9 cellular contexts compared by ENCODE assay signal in the genomic region with DNA sequence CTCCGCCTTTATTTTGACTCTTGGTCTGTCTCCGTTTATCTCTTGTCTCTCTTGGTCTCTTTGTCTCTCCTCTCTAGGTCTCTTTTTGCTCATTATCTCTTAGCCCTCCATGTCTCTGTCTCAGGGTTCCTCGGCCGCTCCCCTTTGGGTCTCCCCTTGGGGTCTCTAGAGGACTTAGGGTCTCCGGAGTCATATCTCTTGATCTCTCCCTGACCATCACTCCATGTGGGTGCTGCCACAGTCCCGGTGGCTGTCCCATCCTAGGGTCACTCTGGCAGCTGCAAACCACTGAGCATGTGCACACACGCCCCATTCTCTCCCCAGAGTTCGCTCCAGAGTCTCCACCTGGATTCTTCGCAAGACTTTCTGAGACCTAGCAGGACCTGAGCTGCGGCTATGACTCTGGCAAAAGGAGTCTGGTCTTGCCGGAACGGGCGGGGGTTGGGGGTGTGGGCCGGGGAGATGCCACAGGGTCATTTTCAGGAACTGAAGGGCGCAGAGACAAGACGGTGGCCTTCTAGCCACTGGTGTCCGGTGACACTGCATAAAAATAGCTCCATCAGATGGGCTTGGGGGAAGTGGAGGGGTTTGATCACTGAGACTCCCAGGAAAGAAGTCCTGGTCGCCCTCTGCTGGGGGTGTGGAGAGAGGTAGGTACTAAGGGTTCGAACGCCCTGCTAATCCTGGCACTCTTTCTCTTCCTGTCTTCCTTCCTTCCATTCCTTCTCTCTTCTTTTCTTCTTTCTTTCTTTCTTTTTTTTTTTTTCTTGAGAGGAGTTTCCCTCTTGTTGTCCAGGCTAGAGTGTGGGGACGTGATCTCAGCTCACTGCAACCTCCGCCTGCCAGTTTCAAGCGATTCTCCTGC. TPM values are rescaled to one million over a fixed set of nuclear protein-coding genes. Genes with fewer than 3 reads are reported as not detected.
DNase-seq lines count a peak whose midpoint lies in the region; ATAC-seq, FAIRE-seq and TF ChIP-seq lines count a peak whose summit lies in the region.
"Had no signal": no experiment of that assay in that cellular context is flagged by ENCODE, and none has a peak within 500 bp of the region (broad histone marks: within the 10 kb centered on the region; RNA-seq: fewer than 3 reads in every experiment).

No MANE protein-coding gene starts in this region.

- no peak overlapping the region for H3K27ac ChIP-seq in BLaER1 treated with 17β-estradiol and CSF1 and Interleukin-3, amounts not matched to agents 10 nM and 100 nM
- H3K27ac ChIP-seq in right cardiac atrium (ENCODE audit: low read length): peak overlapping the region; percentile 67
- no peak overlapping the region for H3K27ac ChIP-seq in suprapubic skin
- H3K27ac ChIP-seq: skin epidermis had no signal

- H3K4me1 ChIP-seq in BLaER1 treated with 17β-estradiol and CSF1 and Interleukin-3, amounts not matched to agents 10 nM and 100 nM: peaks cover 0 to 11% (median 7%) of the 10 kb centered on the region in 10 experiments; a peak in 10 of 20 replicates
- H3K4me1 ChIP-seq in right cardiac atrium (ENCODE audit: control insufficient read depth, insufficient read depth, low read length) (peaks cover 2% of the 10 kb centered on the region), suprapubic skin (peaks cover 17% of the 10 kb centered on the region)

- H3K9me3 ChIP-seq in BLaER1 treated with 17β-estradiol and CSF1 and Interleukin-3, amounts not matched to agents 10 nM and 100 nM (replicated peaks in 1 of 11): peaks cover 0 to 10% (median 0%) of the 10 kb centered on the region in 11 experiments; a peak in 1 of 22 replicates
- H3K9me3 ChIP-seq in right cardiac atrium (ENCODE audit: control insufficient read depth, low read length) (no peaks in the 10 kb centered on the region), suprapubic skin (no peaks in the 10 kb centered on the region)

- TF ChIP-seq EP300 in suprapubic skin (IDR thresholded peaks at IDR 0.05): no peak

- TF ChIP-seq CTCF in suprapubic skin (IDR thresholded peaks at IDR 0.05): no peak

- no peaks in the 10 kb centered on the region for H4K20me1 ChIP-seq in BLaER1 treated with 17β-estradiol and CSF1 and Interleukin-3, amounts not matched to agents 10 nM and 100 nM

- CTCF ChIA-PET in HEK293T (lab: Yijun Ruan, JAX): interaction anchor here (0.6 to 1.7 kb wide), 22 partner anchors 9 to 354 kb away, joined by 3 to 10 read pairs (median 4); a partner anchor contains a TSS

- ATAC-seq in SK-N-SH treated with all-trans-retinoic acid at 6 μM for 48 hours (peak; percentile 60), right cardiac atrium (peak; percentile 40 to 63)

- no peak overlapping the region; a peak in 1 of 22 replicates for H3K9ac ChIP-seq in BLaER1 treated with 17β-estradiol and CSF1 and Interleukin-3, amounts not matched to agents 10 nM and 100 nM

- DNase-seq in HEK293T (ENCODE audit: extremely low spot score) (peak; percentile 70), right cardiac atrium (no peak), HTR-8/SVneo (ENCODE audit: insufficient read length, low spot score) (no peak), COLO829 (ENCODE audit: low spot score) (no peak), suprapubic skin (ENCODE audit: low spot score in 2 of 2) (no peak), HCEC 1CT (no peak)

- WGBS in right cardiac atrium: 56% methylated on average over 23 of the region's 23 CpGs
- WGBS in suprapubic skin: 56% methylated on average over 23 of the region's 23 CpGs

- no peak for TF ChIP-seq POLR2A in suprapubic skin (IDR thresholded peaks at IDR 0.05)

- FAIRE-seq in HTR-8/SVneo (lab: Jason Lieb, UNC): no peak

- no peaks in the 10 kb centered on the region for H3K36me3 ChIP-seq in BLaER1 treated with 17β-estradiol and CSF1 and Interleukin-3, amounts not matched to agents 10 nM and 100 nM
- no peaks in the 10 kb centered on the region for H3K36me3 ChIP-seq in suprapubic skin

- H3K27me3 ChIP-seq in BLaER1 treated with 17β-estradiol and CSF1 and Interleukin-3, amounts not matched to agents 10 nM and 100 nM: peaks cover 0 to 7% (median 2%) of the 10 kb centered on the region in 11 experiments; a peak in 9 of 22 replicates
- no peaks in the 10 kb centered on the region for H3K27me3 ChIP-seq in right cardiac atrium (ENCODE audit: control insufficient read depth, insufficient read depth)
- peaks cover 53% of the 10 kb centered on the region for H3K27me3 ChIP-seq in suprapubic skin

- POLR2A ChIA-PET in HEK293T (lab: Yijun Ruan, JAX): interaction anchor here (1.0 to 1.5 kb wide), 4 partner anchors 12 to 80 kb away, joined by 3 to 10 read pairs (median 4); a partner anchor contains a TSS

- peak overlapping the region in 6 of 11 experiments; percentile 2 to 48 (median 22); a peak in 9 of 22 replicates for H3K4me2 ChIP-seq in BLaER1 treated with 17β-estradiol and CSF1 and Interleukin-3, amounts not matched to agents 10 nM and 100 nM

- no peak overlapping the region for H3K4me3 ChIP-seq in BLaER1 treated with 17β-estradiol and CSF1 and Interleukin-3, amounts not matched to agents 10 nM and 100 nM
- H3K4me3 ChIP-seq in right cardiac atrium (ENCODE audit: low read length) (no peak overlapping the region), suprapubic skin (no peak overlapping the region)
- H3K4me3 ChIP-seq: skin epidermis had no signal

- intact Hi-C loops in right cardiac atrium (cut with DNase I): no loop called here

TF ChIP-seq in HEK293T, 16 proteins besides CTCF, POLR2A, EP300 and RAD21:
- TF ChIP-seq FOXA1 (IDR thresholded peaks at IDR 0.05) (no peak), TARDBP (IDR thresholded peaks at IDR 0.05) (no peak), FOXK2 (IDR thresholded peaks at IDR 0.05) (no peak), ELF4 (IDR thresholded peaks at IDR 0.05) (no peak), SP1 (IDR thresholded peaks at IDR 0.05) (no peak), HDGF (IDR thresholded peaks at IDR 0.05; ENCODE audit: borderline replicate concordance) (no peak), ARNT (IDR thresholded peaks at IDR 0.05) (no peak), FOXM1 (IDR thresholded peaks at IDR 0.05; ENCODE audit: borderline replicate concordance) (no peak), LEF1 (IDR thresholded peaks at IDR 0.05; ENCODE audit: borderline replicate concordance) (no peak), SUZ12 (IDR thresholded peaks at IDR 0.05) (no peak), BHLHE40 (IDR thresholded peaks at IDR 0.05; ENCODE audit: borderline replicate concordance) (no peak), NFRKB (IDR thresholded peaks at IDR 0.05) (no peak), L3MBTL2 (conservative IDR thresholded peaks at IDR 0.05) (no peak), CTBP1 (IDR thresholded peaks at IDR 0.05; ENCODE audit: borderline replicate concordance) (no peak), ZNF384 (IDR thresholded peaks at IDR 0.05) (no peak)
- TF ChIP-seq, protein P1, sequence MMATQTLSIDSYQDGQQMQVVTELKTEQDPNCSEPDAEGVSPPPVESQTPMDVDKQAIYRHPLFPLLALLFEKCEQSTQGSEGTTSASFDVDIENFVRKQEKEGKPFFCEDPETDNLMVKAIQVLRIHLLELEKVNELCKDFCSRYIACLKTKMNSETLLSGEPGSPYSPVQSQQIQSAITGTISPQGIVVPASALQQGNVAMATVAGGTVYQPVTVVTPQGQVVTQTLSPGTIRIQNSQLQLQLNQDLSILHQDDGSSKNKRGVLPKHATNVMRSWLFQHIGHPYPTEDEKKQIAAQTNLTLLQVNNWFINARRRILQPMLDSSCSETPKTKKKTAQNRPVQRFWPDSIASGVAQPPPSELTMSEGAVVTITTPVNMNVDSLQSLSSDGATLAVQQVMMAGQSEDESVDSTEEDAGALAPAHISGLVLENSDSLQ (IDR thresholded peaks at IDR 0.05): no peak
TF ChIP-seq in HEK293T: peak in this region for 0.

TF ChIP-seq in SK-N-SH treated with all-trans-retinoic acid at 6 μM for 48 hours, 23 proteins besides CTCF, POLR2A, EP300 and RAD21:
- TF ChIP-seq, protein P2, sequence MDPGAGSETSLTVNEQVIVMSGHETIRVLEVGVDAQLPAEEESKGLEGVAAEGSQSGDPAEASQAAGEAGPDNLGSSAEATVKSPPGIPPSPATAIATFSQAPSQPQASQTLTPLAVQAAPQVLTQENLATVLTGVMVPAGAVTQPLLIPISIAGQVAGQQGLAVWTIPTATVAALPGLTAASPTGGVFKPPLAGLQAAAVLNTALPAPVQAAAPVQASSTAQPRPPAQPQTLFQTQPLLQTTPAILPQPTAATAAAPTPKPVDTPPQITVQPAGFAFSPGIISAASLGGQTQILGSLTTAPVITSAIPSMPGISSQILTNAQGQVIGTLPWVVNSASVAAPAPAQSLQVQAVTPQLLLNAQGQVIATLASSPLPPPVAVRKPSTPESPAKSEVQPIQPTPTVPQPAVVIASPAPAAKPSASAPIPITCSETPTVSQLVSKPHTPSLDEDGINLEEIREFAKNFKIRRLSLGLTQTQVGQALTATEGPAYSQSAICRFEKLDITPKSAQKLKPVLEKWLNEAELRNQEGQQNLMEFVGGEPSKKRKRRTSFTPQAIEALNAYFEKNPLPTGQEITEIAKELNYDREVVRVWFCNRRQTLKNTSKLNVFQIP (CRISPR knock-in tag; IDR thresholded peaks at IDR 0.05; ENCODE audit: borderline replicate concordance, low read depth): no peak
- TF ChIP-seq CSDC2 (CRISPR knock-in tag; IDR thresholded peaks at IDR 0.05): no peak
- TF ChIP-seq ESRRG (CRISPR knock-in tag; IDR thresholded peaks at IDR 0.05): no peak
- TF ChIP-seq TCF4 (CRISPR knock-in tag; IDR thresholded peaks at IDR 0.05; ENCODE audit: borderline replicate concordance): no peak
TF ChIP-seq in SK-N-SH treated with all-trans-retinoic acid at 6 μM for 48 hours: peak in this region for 0.

RNA-seq across cellular contexts. Expression of a gene that starts 1.2 kb away (rescaled TPM):
- 1 to 10 TPM; 1.2 to 1.5 (median 1.4) TPM for total RNA-seq in right cardiac atrium
- 2.8 TPM for polyA plus RNA-seq in right cardiac atrium
- total RNA-seq in suprapubic skin: not detected

RNA-seq across cellular contexts. Expression of a gene that starts 9.1 kb away (rescaled TPM):
- total RNA-seq in right cardiac atrium (under 1 TPM in 3 of 4 donors, not detected in 1; 0.37 to 0.53 (median 0.41) TPM), suprapubic skin (10 to 100 TPM in 2 of 4 donors, 1 to 10 TPM in 2; 7.8 to 22.5 (median 13.1) TPM)
- 2.2 TPM for polyA plus RNA-seq in right cardiac atrium

RNA-seq across cellular contexts. Expression of a gene that starts 11.5 kb away (rescaled TPM):
- total RNA-seq in right cardiac atrium: 100 to 1,000 TPM; 117 to 146 (median 132) TPM
- polyA plus RNA-seq in right cardiac atrium: 144 TPM
- total RNA-seq in suprapubic skin: 100 to 1,000 TPM; 207 to 788 (median 322) TPM

RNA-seq across cellular contexts. Expression of a gene that starts 16.2 kb away (rescaled TPM):
- total RNA-seq in right cardiac atrium (under 1 TPM in 1 of 4 donors, not detected in 3; 0.26 TPM), suprapubic skin (10 to 100 TPM in 1 of 4 donors, 1 to 10 TPM in 3; 2.9 to 27.4 (median 4.3) TPM)
- 0.07 TPM for polyA plus RNA-seq in right cardiac atrium

RNA-seq across cellular contexts. Expression of a gene that starts 24.8 kb away (rescaled TPM):
- total RNA-seq in right cardiac atrium (not detected), suprapubic skin (not detected)
- not detected for polyA plus RNA-seq in right cardiac atrium

Comparison
In these comparisons a context has a peak if more than half of its experiments do, and no peak if none do; other contexts are left out.
1. RNA of a gene that starts 9.1 kb away (total RNA-seq): 7.8 to 22.5 TPM in suprapubic skin; 0.37 to 0.53 TPM in right cardiac atrium; every median in the first group is over 4 times any median in the second.